Comparison of ENCODE assay signal across 13 cellular contexts in the genomic region with DNA sequence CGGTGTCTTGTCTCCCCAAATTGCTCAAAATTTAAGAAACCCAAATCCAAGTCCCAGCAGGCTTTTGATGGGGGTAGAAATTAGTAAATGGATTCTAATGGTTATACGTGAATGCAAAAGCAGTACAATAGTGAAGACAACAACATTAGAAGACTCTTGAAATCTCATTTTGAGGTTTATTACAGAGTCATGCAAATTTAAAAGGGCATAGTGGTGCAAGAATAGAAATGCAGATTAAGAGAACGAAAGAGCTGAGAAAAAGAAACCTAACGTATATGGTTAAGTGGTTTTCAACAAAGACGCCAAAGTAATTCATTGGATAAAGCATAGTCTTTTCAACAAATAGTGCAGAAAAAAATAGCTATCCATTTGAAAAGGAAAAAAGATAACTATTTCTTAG. TPM values are rescaled to one million over a fixed set of nuclear protein-coding genes. Genes with fewer than 3 reads are reported as not detected.
DNase-seq lines count a peak whose midpoint lies in the region; ATAC-seq, FAIRE-seq and TF ChIP-seq lines count a peak whose summit lies in the region.
"Had no signal": no experiment of that assay in that cellular context is flagged by ENCODE, and none has a peak within 500 bp of the region (broad histone marks: within the 10 kb centered on the region; RNA-seq: fewer than 3 reads in every experiment).

No MANE protein-coding gene starts in this region.

- RAD21 ChIA-PET in GM12878 (lab: Charles Lee; ENCODE audit: unreplicated experiment): interaction anchor here (0.7 to 2.5 kb wide), 6 partner anchors 10 to 103 kb away, joined by 3 to 24 read pairs (median 4); no protein-coding TSS in a partner anchor

- peak overlapping the region; percentile 47 for H3K4me2 ChIP-seq in GM12878 (ENCODE audit: control insufficient read depth, insufficient read depth)

- H3K36me3 ChIP-seq in GM12878 (ENCODE audit: control insufficient read depth in 2 of 2, insufficient read depth in 2 of 2, low read length in 1 of 2): no peaks in the 10 kb centered on the region
- no peaks in the 10 kb centered on the region for H3K36me3 ChIP-seq in effector memory CD4-positive, alpha-beta T cell (ENCODE audit: control insufficient read depth, insufficient read depth, low read length)
- H3K36me3 ChIP-seq: ovary had no signal

- peaks cover 5% of the 10 kb centered on the region for H3K9me3 ChIP-seq in GM12878 (replicated peaks; ENCODE audit: control insufficient read depth, insufficient read depth, low read length)
- H3K9me3 ChIP-seq in effector memory CD4-positive, alpha-beta T cell (ENCODE audit: control insufficient read depth, low read length): no peaks in the 10 kb centered on the region
- H3K9me3 ChIP-seq: ovary had no signal

- intact Hi-C loops in GM12878 (cut with micrococcal nuclease; ENCODE audit: unreplicated experiment): no loop called here

- WGBS in GM12878 (ENCODE audit: insufficient coverage, insufficient replicate concordance, low lambda C conversion rate, missing lambda C conversion rate): 12% methylated on average over 5 of the region's 5 CpGs

- H4K20me1 ChIP-seq in GM12878 (ENCODE audit: control insufficient read depth, insufficient read depth): no peaks in the 10 kb centered on the region

- H3K79me2 ChIP-seq in GM12878 (ENCODE audit: control insufficient read depth, insufficient read depth, low read length): no peaks in the 10 kb centered on the region

- CTCF ChIA-PET in GM12878 (lab: Yijun Ruan, JAX): interaction anchor here (1.0 to 2.0 kb wide), 4 partner anchors 10 to 39 kb away, joined by 3 to 13 read pairs (median 8); partner anchors contain the start of gene MBD1

- TF ChIP-seq EP300 in GM12878 (IDR thresholded peaks at IDR 0.05; ENCODE audit: borderline replicate concordance in 1 of 2, control insufficient read depth in 1 of 2, low read depth in 2 of 2, low read length in 2 of 2): peak in 1 of 2 experiments; percentile 61; a peak in 1 of 4 replicates

- no peak for TF ChIP-seq RAD21 in GM12878 (IDR thresholded peaks at IDR 0.05; ENCODE audit: insufficient read depth, low read depth, low read length)

- POLR2A ChIA-PET in GM12878 (lab: Charles Lee): interaction anchor here (0.6 to 1.5 kb wide), 4 partner anchors 13 to 35 kb away, joined by 3 to 4 read pairs (median 3); no protein-coding TSS in a partner anchor

- DNase-seq in GM18507 (ENCODE audit: extremely low spot score, insufficient read length, low read depth): no peak
- DNase-seq in GM12878 (ENCODE audit: low read depth, low spot score): peak; percentile 58
- DNase-seq in effector memory CD4-positive, alpha-beta T cell: no peak
- DNase-seq: activated T-cell treated with anti-CD3 and anti-CD28 coated beads, Interleukin-2, amount 50 U/mL, for 48 hours; caudate nucleus; NCI-H1105; ovary; stimulated activated CD4-positive, alpha-beta T cell treated with anti-CD3 and anti-CD28 coated beads, Interleukin-2, amount 100 ng/mL, for 48 hours; trophoblast cell had no signal

- TF ChIP-seq POLR2A in GM12878 (IDR thresholded peaks at IDR 0.05; ENCODE audit: low read depth, low read length): no peak

- no peak overlapping the region for H2AFZ ChIP-seq in GM12878 (ENCODE audit: control insufficient read depth, low read depth, low read length)

- peak; percentile 86 for FAIRE-seq in GM18507 (lab: Jason Lieb, UNC)
- FAIRE-seq in GM12878 (lab: Jason Lieb, UNC): peak; percentile 52

- H3K27ac ChIP-seq in GM12878 (ENCODE audit: control insufficient read depth, insufficient read depth): peak overlapping the region; percentile 78
- H3K27ac ChIP-seq in effector memory CD4-positive, alpha-beta T cell (ENCODE audit: insufficient read depth, low read length, poor library complexity, severe bottlenecking): no peak overlapping the region
- H3K27ac ChIP-seq: ovary had no signal

- no peak overlapping the region for H3K4me3 ChIP-seq in GM12878
- H3K4me3 ChIP-seq in effector memory CD4-positive, alpha-beta T cell (ENCODE audit: insufficient read depth, low read depth, low read length, poor library complexity, severe bottlenecking): no peak overlapping the region
- H3K4me3 ChIP-seq: ovary had no signal

- SMC1A ChIA-PET in GM12878 (lab: Charles Lee; ENCODE audit: uncharacterized antibody, unreplicated experiment): interaction anchor here (0.6 to 2.5 kb wide), 9 partner anchors 9 to 313 kb away, joined by 3 to 35 read pairs (median 3); no protein-coding TSS in a partner anchor

- peaks cover 27% of the 10 kb centered on the region for H3K4me1 ChIP-seq in GM12878 (ENCODE audit: control insufficient read depth, insufficient read depth, low read length)
- H3K4me1 ChIP-seq in effector memory CD4-positive, alpha-beta T cell (ENCODE audit: control insufficient read depth, insufficient read depth, low read length, poor library complexity, severe bottlenecking): no peaks in the 10 kb centered on the region

- H3K9ac ChIP-seq in GM12878 (ENCODE audit: control insufficient read depth, insufficient read depth, low read length): no peak overlapping the region

- no peaks in the 10 kb centered on the region for H3K27me3 ChIP-seq in GM12878 (replicated peaks in 1 of 2; ENCODE audit: control insufficient read depth in 2 of 2, insufficient read depth in 2 of 2, low read length in 1 of 2)
- H3K27me3 ChIP-seq in effector memory CD4-positive, alpha-beta T cell (replicated peaks; ENCODE audit: control insufficient read depth, insufficient read depth, low read length, poor library complexity, severe bottlenecking): no peaks in the 10 kb centered on the region
- H3K27me3 ChIP-seq: ovary had no signal

- no TSS peak for BruUV-seq in GM12878 (replicated peaks; lab: Mats Ljungman, UMichigan)

- no peak for TF ChIP-seq CTCF in GM12878 (IDR thresholded peaks at IDR 0.05 in 2 of 3, conservative IDR thresholded peaks at IDR 0.05 in 1 of 3; ENCODE audit: control insufficient read depth in 2 of 3, extremely low read depth in 1 of 3, insufficient read depth in 1 of 3, low read depth in 3 of 3, low read length in 3 of 3)

- ATAC-seq in GM21447 (IDR thresholded peaks at IDR 0.05; ENCODE audit: unreplicated experiment): peak; percentile 91
- peak; percentile 60 for ATAC-seq in HG03378 (IDR thresholded peaks at IDR 0.05; ENCODE audit: unreplicated experiment)
- peak; percentile 86 for ATAC-seq in GM12878
- ATAC-seq in GM18909 (IDR thresholded peaks at IDR 0.05; ENCODE audit: poor library complexity, unreplicated experiment): no peak
- no peak for ATAC-seq in GM18873 (IDR thresholded peaks at IDR 0.05; ENCODE audit: low FRiP score, unreplicated experiment)

- in situ Hi-C loops in GM12878 (cut with MboI): no loop called here

RNA-seq across cellular contexts. Expression of gene CXXC1, which starts 33.2 kb away (rescaled TPM):
- 110 and 131 TPM in 2 replicates for total RNA-seq in GM12878 (2013; cell fraction: nucleolus; rRNA removed)
- 81.1 and 82.1 TPM in 2 replicates for total RNA-seq in GM12878 (2014; rRNA removed)
- total RNA-seq in GM12878 (2014; rRNA removed; fragmentation: Illumina TruSeq; extraction: Trizol): 48.5 and 51.2 TPM in 2 replicates
- total RNA-seq in GM12878 (2021): 160 and 180 TPM in 2 replicates
- 96.5 TPM for polyA plus RNA-seq in GM12878 (2011; ENCODE audit: low read depth)
- 58.3 and 106 TPM in 2 replicates for polyA plus RNA-seq in GM12878 (2011; rRNA removed)
- 179 and 292 TPM in 2 replicates for polyA plus RNA-seq in GM12878 (2011; cell fraction: cytosol; rRNA removed)
- 1,325 and 1,540 TPM in 2 replicates for polyA plus RNA-seq in GM12878 (2011; cell fraction: nucleus; rRNA removed)
- polyA plus RNA-seq in GM12878 (2012): 187 and 242 TPM in 2 replicates
- 56.4 and 70.0 TPM in 2 replicates for polyA plus RNA-seq in GM12878 (2014; fragmentation: Illumina TruSeq; extraction: Trizol)
- polyA plus RNA-seq in GM12878 (2014; fragmentation: Nextera tagmentation; extraction: Ambion mirVana): 10 to 100 TPM in 1 of 2 experiments, 1 to 10 TPM in 1; 9.2 to 17.0 TPM
- 161 and 206 TPM in 2 replicates for polyA plus RNA-seq in GM12878 (2014; rRNA removed)
- 100 to 1,000 TPM; 147 to 148 TPM for polyA plus RNA-seq in GM12878 (2016; fragmentation: Nextera tagmentation; extraction: Ambion mirVana)
- 65.9 and 109 TPM in 2 replicates for polyA minus RNA-seq in GM12878 (2011; rRNA and poly(A)+ RNA removed)
- 35.4 and 47.8 TPM in 2 replicates for polyA minus RNA-seq in GM12878 (2011; cell fraction: cytosol; rRNA and poly(A)+ RNA removed)
- polyA minus RNA-seq in GM12878 (2011; cell fraction: nucleus; rRNA and poly(A)+ RNA removed): 83.8 and 143 TPM in 2 replicates

RNA-seq across cellular contexts. Expression of gene MBD1, which starts 39.4 kb away (rescaled TPM):
- 197 and 225 TPM in 2 replicates for total RNA-seq in GM12878 (2013; cell fraction: nucleolus; rRNA removed)
- 56.9 and 59.9 TPM in 2 replicates for total RNA-seq in GM12878 (2014; rRNA removed)
- total RNA-seq in GM12878 (2014; rRNA removed; fragmentation: Illumina TruSeq; extraction: Trizol): 35.4 and 39.2 TPM in 2 replicates
- total RNA-seq in GM12878 (2021): 83.0 and 97.7 TPM in 2 replicates
- polyA plus RNA-seq in GM12878 (2011; ENCODE audit: low read depth): 42.0 TPM
- 61.3 and 91.0 TPM in 2 replicates for polyA plus RNA-seq in GM12878 (2011; rRNA removed)
- 84.2 and 109 TPM in 2 replicates for polyA plus RNA-seq in GM12878 (2011; cell fraction: cytosol; rRNA removed)
- polyA plus RNA-seq in GM12878 (2011; cell fraction: nucleus; rRNA removed): 621 and 682 TPM in 2 replicates
- polyA plus RNA-seq in GM12878 (2012): 82.8 and 83.1 TPM in 2 replicates
- polyA plus RNA-seq in GM12878 (2014; fragmentation: Illumina TruSeq; extraction: Trizol): 40.6 and 45.4 TPM in 2 replicates
- polyA plus RNA-seq in GM12878 (2014; fragmentation: Nextera tagmentation; extraction: Ambion mirVana): 10 to 100 TPM in 1 of 2 experiments, 1 to 10 TPM in 1; 8.4 to 12.4 TPM
- 79.0 and 92.6 TPM in 2 replicates for polyA plus RNA-seq in GM12878 (2014; rRNA removed)
- polyA plus RNA-seq in GM12878 (2016; fragmentation: Nextera tagmentation; extraction: Ambion mirVana): 10 to 100 TPM; 59.8 to 60.2 TPM
- polyA minus RNA-seq in GM12878 (2011; rRNA and poly(A)+ RNA removed): 60.2 and 100 TPM in 2 replicates
- 40.6 and 44.4 TPM in 2 replicates for polyA minus RNA-seq in GM12878 (2011; cell fraction: cytosol; rRNA and poly(A)+ RNA removed)
- 124 and 168 TPM in 2 replicates for polyA minus RNA-seq in GM12878 (2011; cell fraction: nucleus; rRNA and poly(A)+ RNA removed)

RNA-seq across cellular contexts. Expression of gene SKA1, which starts 54.1 kb away (rescaled TPM):
- total RNA-seq in GM12878 (2013; cell fraction: nucleolus; rRNA removed): 2.9 and 3.6 TPM in 2 replicates
- 31.3 and 34.2 TPM in 2 replicates for total RNA-seq in GM12878 (2014; rRNA removed)
- 32.3 and 35.7 TPM in 2 replicates for total RNA-seq in GM12878 (2014; rRNA removed; fragmentation: Illumina TruSeq; extraction: Trizol)
- 24.0 and 25.6 TPM in 2 replicates for total RNA-seq in GM12878 (2021)
- polyA plus RNA-seq in GM12878 (2011; ENCODE audit: low read depth): 9.8 TPM
- polyA plus RNA-seq in GM12878 (2011; rRNA removed): 23.7 and 38.6 TPM in 2 replicates
- polyA plus RNA-seq in GM12878 (2011; cell fraction: cytosol; rRNA removed): 17.4 and 18.1 TPM in 2 replicates
- 4.3 and 5.8 TPM in 2 replicates for polyA plus RNA-seq in GM12878 (2011; cell fraction: nucleus; rRNA removed)
- 11.6 and 13.5 TPM in 2 replicates for polyA plus RNA-seq in GM12878 (2012)
- 36.7 and 40.9 TPM in 2 replicates for polyA plus RNA-seq in GM12878 (2014; fragmentation: Illumina TruSeq; extraction: Trizol)
- 10 to 100 TPM; 16.4 to 17.6 TPM for polyA plus RNA-seq in GM12878 (2014; fragmentation: Nextera tagmentation; extraction: Ambion mirVana)
- 25.4 and 30.8 TPM in 2 replicates for polyA plus RNA-seq in GM12878 (2014; rRNA removed)
- polyA plus RNA-seq in GM12878 (2016; fragmentation: Nextera tagmentation; extraction: Ambion mirVana): 10 to 100 TPM; 31.9 to 34.2 TPM
- 14.8 and 18.1 TPM in 2 replicates for polyA minus RNA-seq in GM12878 (2011; rRNA and poly(A)+ RNA removed)
- polyA minus RNA-seq in GM12878 (2011; cell fraction: cytosol; rRNA and poly(A)+ RNA removed): 11.0 and 16.4 TPM in 2 replicates
- polyA minus RNA-seq in GM12878 (2011; cell fraction: nucleus; rRNA and poly(A)+ RNA removed): 2.3 and 5.5 TPM in 2 replicates

RNA-seq across cellular contexts. Expression of gene CFAP53, which starts 54.4 kb away (rescaled TPM):
- 1.3 TPM in 2 replicates for total RNA-seq in GM12878 (2013; cell fraction: nucleolus; rRNA removed)
- not detected in 2 replicates for total RNA-seq in GM12878 (2014; rRNA removed)
- total RNA-seq in GM12878 (2014; rRNA removed; fragmentation: Illumina TruSeq; extraction: Trizol): 0.09 TPM in 2 replicates
- 0.26 TPM in 1 of 2 replicates, not detected in the other for total RNA-seq in GM12878 (2021)
- not detected for polyA plus RNA-seq in GM12878 (2011; ENCODE audit: low read depth)
- 0.30 and 0.48 TPM in 2 replicates for polyA plus RNA-seq in GM12878 (2011; rRNA removed)
- 0.12 and 0.13 TPM in 2 replicates for polyA plus RNA-seq in GM12878 (2011; cell fraction: cytosol; rRNA removed)
- 0.41 and 0.69 TPM in 2 replicates for polyA plus RNA-seq in GM12878 (2011; cell fraction: nucleus; rRNA removed)
- 0.08 and 0.24 TPM in 2 replicates for polyA plus RNA-seq in GM12878 (2012)
- 0.12 TPM in 1 of 2 replicates, not detected in the other for polyA plus RNA-seq in GM12878 (2014; fragmentation: Illumina TruSeq; extraction: Trizol)
- under 1 TPM; 0.05 to 0.06 TPM for polyA plus RNA-seq in GM12878 (2014; fragmentation: Nextera tagmentation; extraction: Ambion mirVana)
- 0.13 TPM in 1 of 2 replicates, not detected in the other for polyA plus RNA-seq in GM12878 (2014; rRNA removed)
- polyA plus RNA-seq in GM12878 (2016; fragmentation: Nextera tagmentation; extraction: Ambion mirVana): under 1 TPM; 0.10 to 0.31 TPM
- polyA minus RNA-seq in GM12878 (2011; rRNA and poly(A)+ RNA removed): 0.10 and 0.22 TPM in 2 replicates
- polyA minus RNA-seq in GM12878 (2011; cell fraction: cytosol; rRNA and poly(A)+ RNA removed): not detected in 2 replicates
- 0.19 and 0.24 TPM in 2 replicates for polyA minus RNA-seq in GM12878 (2011; cell fraction: nucleus; rRNA and poly(A)+ RNA removed)

Comparison
In these comparisons a context has a peak if more than half of its experiments do, and no peak if none do; other contexts are left out.
1. ATAC-seq: peak in GM21447 (single experiment), HG03378 (single experiment) and GM12878 (single experiment); none in GM18909 (single experiment) and GM18873 (single experiment).